ENCODE assay signal across 19 cellular contexts in genomic region chr9:134664446-134664845, GRCh38. TPM values are rescaled to one million over a fixed set of nuclear protein-coding genes. Genes with fewer than 3 reads are reported as not detected.
"Had no signal": no experiment of that assay in that cellular context is flagged by ENCODE, and none has a peak within 500 bp of the region (broad histone marks: within the 10 kb centered on the region; RNA-seq: fewer than 3 reads in every experiment).

No MANE protein-coding gene starts in this region.

- H3K27ac ChIP-seq: neutrophil, prostate gland, thyroid gland had no signal

- H3K27me3 ChIP-seq: ascending aorta, esophagus squamous epithelium, heart right ventricle, thyroid gland had no signal

- H3K27me3 Mint-ChIP-seq: activated CD8-positive, alpha-beta memory T cell treated with anti-CD3 and anti-CD28 coated beads, Interleukin-2, amount 10 ng/mL, durations not matched to agents 7 days and 5 days; stimulated activated naive CD8-positive, alpha-beta T cell treated with anti-CD3 and anti-CD28 coated beads, Interleukin-15, amount 100 ng/mL, for 72 hours had no signal

- H3K4me3 Mint-ChIP-seq: activated CD8-positive, alpha-beta memory T cell treated with anti-CD3 and anti-CD28 coated beads, Interleukin-2, amount 10 ng/mL, durations not matched to agents 7 days and 5 days; activated naive CD8-positive, alpha-beta T cell; activated T-cell treated with anti-CD3 and anti-CD28 coated beads, Interleukin-2, amount 50 U/mL, for 24 hours; naive thymus-derived CD4-positive, alpha-beta T cell; stimulated activated naive CD8-positive, alpha-beta T cell treated with anti-CD3 and anti-CD28 coated beads, Interleukin-15, amount 100 ng/mL, for 72 hours had no signal

- H3K36me3 Mint-ChIP-seq: activated CD8-positive, alpha-beta memory T cell treated with anti-CD3 and anti-CD28 coated beads, Interleukin-2, amount 10 ng/mL, durations not matched to agents 7 days and 5 days had no signal

- H3K27ac Mint-ChIP-seq: activated CD8-positive, alpha-beta memory T cell treated with anti-CD3 and anti-CD28 coated beads, Interleukin-2, amount 10 ng/mL, durations not matched to agents 7 days and 5 days; activated naive CD8-positive, alpha-beta T cell; activated T-cell treated with anti-CD3 and anti-CD28 coated beads, Interleukin-2, amount 50 U/mL, for 24 hours; naive thymus-derived CD4-positive, alpha-beta T cell had no signal

- DNase-seq: activated CD4-positive, alpha-beta T cell treated with anti-CD3 and anti-CD28 coated beads, Interleukin-2, amount 50 U/mL, for 48 hours; activated CD8-positive, alpha-beta memory T cell treated with anti-CD3 and anti-CD28 coated beads, Interleukin-2, amount 10 ng/mL, durations not matched to agents 7 days and 5 days; activated effector memory CD4-positive, alpha-beta T cell treated with Interleukin-2 at 50 U/mL for 16 hours; activated T-cell treated with anti-CD3 and anti-CD28 coated beads, Interleukin-2, amount 50 U/mL, for 24 hours; esophagus squamous epithelium; foreskin melanocyte; heart right ventricle; lower lobe of right lung; midbrain; naive thymus-derived CD4-positive, alpha-beta T cell; stimulated activated CD4-positive, alpha-beta T cell treated with anti-CD3 and anti-CD28 coated beads, Interleukin-4, amount 100 ng/mL, for 1 hour; stimulated activated CD8-positive, alpha-beta memory T cell treated with anti-CD3 and anti-CD28 coated beads, Interleukin-4, amount 100 ng/mL, for 48 hours; stimulated activated naive CD8-positive, alpha-beta T cell treated with anti-CD3 and anti-CD28 coated beads, Interleukin-15, amount 100 ng/mL, for 72 hours; thyroid gland had no signal

- H3K4me3 ChIP-seq: ascending aorta, esophagus squamous epithelium, heart right ventricle, lower lobe of right lung, prostate gland, thyroid gland had no signal

- H3K36me3 ChIP-seq: ascending aorta, esophagus squamous epithelium, lower lobe of right lung, neutrophil, prostate gland, thyroid gland had no signal

- H3K4me1 ChIP-seq: prostate gland had no signal

- H3K4me1 Mint-ChIP-seq: activated CD8-positive, alpha-beta memory T cell treated with anti-CD3 and anti-CD28 coated beads, Interleukin-2, amount 10 ng/mL, durations not matched to agents 7 days and 5 days had no signal

- H3K9me3 ChIP-seq: ascending aorta, prostate gland, thyroid gland had no signal

- ATAC-seq: activated CD4-positive, CD25-positive, alpha-beta regulatory T cell treated with anti-CD3 and anti-CD28 coated beads, Interleukin-2, amount 50 U/mL, for 24 hours; activated CD8-positive, alpha-beta memory T cell treated with anti-CD3 and anti-CD28 coated beads, Interleukin-2, amount 10 ng/mL, durations not matched to agents 7 days and 5 days; heart right ventricle; lower lobe of right lung; naive thymus-derived CD4-positive, alpha-beta T cell; stimulated activated naive CD8-positive, alpha-beta T cell treated with anti-CD3 and anti-CD28 coated beads, Interleukin-15, amount 100 ng/mL, for 72 hours had no signal

RNA-seq across cellular contexts. Expression of gene COL5A1, which starts 22.8 kb away (rescaled TPM):
- polyA plus RNA-seq: naive thymus-derived CD4-positive, alpha-beta T cell had no signal
